11 cellular contexts compared by ENCODE assay signal in the genomic region with DNA sequence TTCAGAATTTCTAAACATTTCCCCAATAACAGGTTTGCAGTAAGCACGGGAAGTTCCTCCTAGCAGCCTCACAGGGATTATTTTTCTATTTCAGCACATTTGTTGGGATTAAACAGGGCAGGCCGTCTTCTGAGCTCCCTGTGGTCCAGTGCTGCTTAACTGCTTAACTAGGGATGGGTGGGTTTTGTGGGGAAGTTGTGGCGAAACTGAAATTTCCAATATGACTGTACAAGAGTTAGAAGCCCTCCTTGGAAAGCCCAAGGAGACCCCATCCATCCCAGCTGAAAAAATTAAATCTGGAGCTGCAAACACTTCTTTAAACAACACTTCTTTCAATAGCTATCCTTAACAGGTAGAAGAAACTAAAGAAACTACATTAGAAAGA. TPM values are rescaled to one million over a fixed set of nuclear protein-coding genes. Genes with fewer than 3 reads are reported as not detected.
DNase-seq lines count a peak whose midpoint lies in the region; ATAC-seq and TF ChIP-seq lines count a peak whose summit lies in the region.
"Had no signal": no experiment of that assay in that cellular context is flagged by ENCODE, and none has a peak within 500 bp of the region (broad histone marks: within the 10 kb centered on the region; RNA-seq: fewer than 3 reads in every experiment).

No MANE protein-coding gene starts in this region.

- H3K9me3 ChIP-seq in thyroid gland (no peaks in the 10 kb centered on the region), mucosa of descending colon (no peaks in the 10 kb centered on the region)
- H3K9me3 ChIP-seq: body of pancreas had no signal

- H3K4me1 Mint-ChIP-seq in activated naive CD4-positive, alpha-beta T cell treated with anti-CD3 and anti-CD28 coated beads for 36 hours (ENCODE audit: low read depth), result peaks cover 86% of the 10 kb centered on the region
- H3K4me1 Mint-ChIP-seq in activated B cell treated with CpG ODN at 0.5 μM for 24 hours (peaks cover 94% of the 10 kb centered on the region), memory B cell (peaks cover 68% of the 10 kb centered on the region)

- intact Hi-C loops in activated naive CD4-positive, alpha-beta T cell treated with anti-CD3 and anti-CD28 coated beads for 36 hours (cut with micrococcal nuclease), result loop anchor here (2.0 to 10.0 kb wide), 2 partner anchors 63 to 397 kb away; partner anchors contain the start of gene SPOP
- intact Hi-C loops in activated B cell treated with CpG ODN at 0.5 μM for 24 hours (cut with micrococcal nuclease), result loop anchor here (1.0 to 10.0 kb wide), 2 partner anchors 23 to 547 kb away; partner anchors contain the start of gene FAM117A
- intact Hi-C loops in thyroid gland (cut with DNase I), result no loop called here
- intact Hi-C loops in mucosa of descending colon (cut with DNase I, micrococcal nuclease), result no loop called here

- WGBS in thyroid gland, 2 donors, result 63 to 69% methylated on average over 3 of the region's 3 CpGs

- H3K36me3 ChIP-seq in thyroid gland (no peaks in the 10 kb centered on the region), mucosa of descending colon (ENCODE audit: low read depth) (no peaks in the 10 kb centered on the region)

- H3K9me3 Mint-ChIP-seq in activated naive CD4-positive, alpha-beta T cell treated with anti-CD3 and anti-CD28 coated beads for 36 hours, result no peaks in the 10 kb centered on the region
- H3K9me3 Mint-ChIP-seq in activated B cell treated with CpG ODN at 0.5 μM for 24 hours (peaks cover 3% of the 10 kb centered on the region), memory B cell (no peaks in the 10 kb centered on the region)
- H3K9me3 Mint-ChIP-seq: WTC11 had no signal

- peak overlapping the region in 2 of 3 donors; percentile 26 to 57 for H3K27ac ChIP-seq in thyroid gland

- ATAC-seq in activated B cell treated with CpG ODN at 0.5 μM for 24 hours (ENCODE audit: low read depth) (no peak), memory B cell (ENCODE audit: low read depth) (no peak), mucosa of descending colon (no peak), GM21390 (IDR thresholded peaks at IDR 0.05; ENCODE audit: unreplicated experiment) (no peak), HG02981 (IDR thresholded peaks at IDR 0.05; ENCODE audit: unreplicated experiment) (no peak)
- ATAC-seq: body of pancreas, WTC11 had no signal

- no peak for TF ChIP-seq POLR2A in thyroid gland (IDR thresholded peaks at IDR 0.05)

- H3K27me3 Mint-ChIP-seq in activated naive CD4-positive, alpha-beta T cell treated with anti-CD3 and anti-CD28 coated beads for 36 hours (ENCODE audit: low read depth), result no peaks in the 10 kb centered on the region
- H3K27me3 Mint-ChIP-seq in activated B cell treated with CpG ODN at 0.5 μM for 24 hours, result no peaks in the 10 kb centered on the region
- H3K27me3 Mint-ChIP-seq in memory B cell, result no peaks in the 10 kb centered on the region

- no peak for DNase-seq in activated naive CD4-positive, alpha-beta T cell treated with anti-CD3 and anti-CD28 coated beads for 36 hours
- DNase-seq in activated naive CD4-positive, alpha-beta T cell (lab: John Stamatoyannopoulos, UW), result no peak
- DNase-seq in activated B cell treated with CpG ODN at 0.5 μM for 24 hours, result no peak
- DNase-seq in memory B cell (ENCODE audit: low spot score in 2 of 2), result no peak
- DNase-seq in thyroid gland, result no peak
- no peak for DNase-seq in mucosa of descending colon
- DNase-seq: body of pancreas; stimulated activated CD4-positive, alpha-beta T cell treated with anti-CD3 and anti-CD28 coated beads, Interleukin-4, amount 100 ng/mL, for 1 hour had no signal

- CTCF ChIA-PET in activated naive CD4-positive, alpha-beta T cell treated with anti-CD3 and anti-CD28 coated beads for 36 hours (lab: Charles Lee), result interaction anchor here (3.5 kb wide), 1 partner anchor 23 kb away, joined by 10 read pairs; the partner anchor contains the start of gene FAM117A
- CTCF ChIA-PET in activated B cell treated with CpG ODN at 0.5 μM for 24 hours (lab: Charles Lee), result interaction anchor here (2.6 kb wide), 1 partner anchor 33 kb away, joined by 11 read pairs; the partner anchor contains the start of gene SLC35B1

- peaks cover 9% of the 10 kb centered on the region for H3K36me3 Mint-ChIP-seq in activated naive CD4-positive, alpha-beta T cell treated with anti-CD3 and anti-CD28 coated beads for 36 hours (ENCODE audit: low read depth)
- H3K36me3 Mint-ChIP-seq in activated B cell treated with CpG ODN at 0.5 μM for 24 hours (ENCODE audit: low read depth), result peaks cover 7% of the 10 kb centered on the region
- peaks cover 17% of the 10 kb centered on the region for H3K36me3 Mint-ChIP-seq in memory B cell

- peak overlapping the region; percentile 99 for H3K27ac Mint-ChIP-seq in activated naive CD4-positive, alpha-beta T cell treated with anti-CD3 and anti-CD28 coated beads for 36 hours
- peak overlapping the region; percentile 99 for H3K27ac Mint-ChIP-seq in activated B cell treated with CpG ODN at 0.5 μM for 24 hours
- H3K27ac Mint-ChIP-seq in memory B cell, result peak overlapping the region; percentile 100
- H3K27ac Mint-ChIP-seq: WTC11 had no signal

- no peak for TF ChIP-seq CTCF in activated B cell treated with CpG ODN at 0.5 μM for 24 hours (IDR thresholded peaks at IDR 0.05)
- no peak for TF ChIP-seq CTCF in thyroid gland (IDR thresholded peaks at IDR 0.05)
- no peak for TF ChIP-seq CTCF in mucosa of descending colon (IDR thresholded peaks at IDR 0.05)

- no peaks in the 10 kb centered on the region for H3K27me3 ChIP-seq in thyroid gland
- H3K27me3 ChIP-seq: body of pancreas had no signal

- POLR2A ChIA-PET in activated B cell treated with CpG ODN at 0.5 μM for 24 hours (lab: Charles Lee), result interaction anchor here (0.9 to 6.9 kb wide), 8 partner anchors 9 to 66 kb away, joined by 3 to 93 read pairs (median 6); partner anchors contain the start of genes FAM117A, KAT7 and SLC35B1

- H3K4me1 ChIP-seq in thyroid gland (peaks cover 57 to 68% of the 10 kb centered on the region in 2 donors), mucosa of descending colon (ENCODE audit: low read depth) (peaks cover 39% of the 10 kb centered on the region)

- H3K4me3 Mint-ChIP-seq in activated naive CD4-positive, alpha-beta T cell treated with anti-CD3 and anti-CD28 coated beads for 36 hours, result peak overlapping the region; percentile 84
- H3K4me3 Mint-ChIP-seq in activated B cell treated with CpG ODN at 0.5 μM for 24 hours (peak overlapping the region; percentile 65), memory B cell (peak overlapping the region; percentile 85)
- H3K4me3 Mint-ChIP-seq: WTC11 had no signal

- H3K4me3 ChIP-seq in thyroid gland (replicated peaks in 1 of 3) (no peak overlapping the region), mucosa of descending colon (no peak overlapping the region)
- H3K4me3 ChIP-seq: body of pancreas had no signal

RNA-seq across cellular contexts. Expression of gene FAM117A, which starts 22.2 kb away (rescaled TPM):
- total RNA-seq in activated naive CD4-positive, alpha-beta T cell treated with anti-CD3 and anti-CD28 coated beads for 36 hours, result 10 to 100 TPM; 17.7 TPM
- total RNA-seq in activated B cell treated with CpG ODN at 0.5 μM for 24 hours (27.7 and 30.0 TPM in 2 replicates), thyroid gland (10 to 100 TPM; 12.4 to 41.5 (median 23.3) TPM), mucosa of descending colon (10 to 100 TPM in 1 of 3 donors, 1 to 10 TPM in 2; 6.5 to 22.0 (median 8.8) TPM)

RNA-seq across cellular contexts. Expression of gene SLC35B1, which starts 33.9 kb away (rescaled TPM):
- 10 to 100 TPM; 35.3 to 39.5 TPM for total RNA-seq in activated naive CD4-positive, alpha-beta T cell treated with anti-CD3 and anti-CD28 coated beads for 36 hours
- total RNA-seq in activated B cell treated with CpG ODN at 0.5 μM for 24 hours, result 51.8 and 53.8 TPM in 2 replicates
- total RNA-seq in thyroid gland, result 100 to 1,000 TPM in 2 of 4 donors, 10 to 100 TPM in 2; 77.5 to 171 (median 94.7) TPM
- total RNA-seq in mucosa of descending colon, result 10 to 100 TPM; 31.7 to 60.3 (median 41.5) TPM

RNA-seq across cellular contexts. Expression of gene KAT7, which starts 46.8 kb away (rescaled TPM):
- total RNA-seq in activated naive CD4-positive, alpha-beta T cell treated with anti-CD3 and anti-CD28 coated beads for 36 hours, result 10 to 100 TPM; 83.9 to 85.8 TPM
- total RNA-seq in activated B cell treated with CpG ODN at 0.5 μM for 24 hours, result 95.0 and 95.8 TPM in 2 replicates
- 100 to 1,000 TPM in 1 of 4 donors, 10 to 100 TPM in 3; 57.5 to 127 (median 76.1) TPM for total RNA-seq in thyroid gland
- 10 to 100 TPM; 43.7 to 73.4 (median 59.7) TPM for total RNA-seq in mucosa of descending colon

Comparison
In these comparisons a context has a peak if more than half of its experiments do, and no peak if none do; other contexts are left out.
1. intact Hi-C loops: an anchor here in activated naive CD4-positive, alpha-beta T cell treated with anti-CD3 and anti-CD28 coated beads for 36 hours (2.0 to 10.0 kb wide) and activated B cell treated with CpG ODN at 0.5 μM for 24 hours (1.0 to 10.0 kb wide); none called in thyroid gland and mucosa of descending colon.